Comparison of ENCODE assay signal across 8 cellular contexts in genomic region chr10:89644691-89644966, GRCh38. TPM values are rescaled to one million over a fixed set of nuclear protein-coding genes. Genes with fewer than 3 reads are reported as not detected.
DNase-seq lines count a peak whose midpoint lies in the region; ATAC-seq and TF ChIP-seq lines count a peak whose summit lies in the region.

No MANE protein-coding gene starts in this region.

- H3K27ac Mint-ChIP-seq in Calu3 (ENCODE audit: unreplicated experiment): no peak overlapping the region

- H3K9me3 ChIP-seq in mesodermal cell (ENCODE audit: control insufficient read depth, low read length): peaks cover 5% of the 10 kb centered on the region
- H3K9me3 ChIP-seq in uterus: no peaks in the 10 kb centered on the region

- no peaks in the 10 kb centered on the region for H3K27me3 ChIP-seq in uterus

- DNase-seq in Caki2 (ENCODE audit: low read depth) (peak; percentile 72), caudate nucleus (lab: John Stamatoyannopoulos, UW) (peak in 16 of 61 donors; percentile 30 to 79 (median 56)), uterus (no peak), cerebellum (ENCODE audit: low spot score) (no peak), Calu3 (no peak)

- peak overlapping the region; percentile 68 for H3K27ac ChIP-seq in caudate nucleus (ENCODE audit: low read depth, low read length)
- peak overlapping the region; percentile 82 for H3K27ac ChIP-seq in mesodermal cell (ENCODE audit: low read depth, low read length, severe bottlenecking)
- peak overlapping the region; percentile 79 to 89 for H3K27ac ChIP-seq in uterus

- no peak overlapping the region for H3K4me3 Mint-ChIP-seq in Calu3 (ENCODE audit: low read depth, unreplicated experiment)

- intact Hi-C loops in uterus (cut with DNase I; ENCODE audit: low total_unique reads) (no loop called here), Calu3 (cut with micrococcal nuclease; ENCODE audit: unreplicated experiment) (loop anchor here (2.0 to 5.0 kb wide), 2 partner anchors 56 to 217 kb away; partner anchors contain the start of gene KIF20B)

- H3K36me3 ChIP-seq in mesodermal cell (ENCODE audit: control insufficient read depth, insufficient read depth, low read length): no peaks in the 10 kb centered on the region
- H3K36me3 ChIP-seq in uterus: no peaks in the 10 kb centered on the region

- in situ Hi-C loops in Caki2 (cut with HindIII; ENCODE audit: low pct_unique_long_range_greater_than_20kb, low sequenced_read_pairs): no loop called here

- H3K4me1 Mint-ChIP-seq in Calu3 (ENCODE audit: low read depth, unreplicated experiment): peaks cover 19% of the 10 kb centered on the region

- TF ChIP-seq CTCF in uterus (IDR thresholded peaks at IDR 0.05) (no peak), Calu3 (IDR thresholded peaks at IDR 0.05; ENCODE audit: unreplicated experiment) (no peak)

- H3K4me1 ChIP-seq in mesodermal cell (ENCODE audit: control insufficient read depth, insufficient read depth, low read length, poor library complexity, severe bottlenecking) (peaks cover 3% of the 10 kb centered on the region), uterus (peaks cover 0 to 6% of the 10 kb centered on the region in 2 donors)

- 0% methylated on average over 30 to 35 of the region's 35 CpGs for WGBS in mesodermal cell (ENCODE audit: insufficient coverage in 2 of 2), 2 experiments

- no peak for TF ChIP-seq POLR2A in uterus (IDR thresholded peaks at IDR 0.05)

- no peaks in the 10 kb centered on the region for H3K36me3 Mint-ChIP-seq in Calu3 (ENCODE audit: insufficient read depth, unreplicated experiment)

- CTCF ChIA-PET in Calu3 (lab: Charles Lee): interaction anchor here (1.8 kb wide), 1 partner anchor 57 kb away, joined by 6 read pairs; the partner anchor contains the start of gene KIF20B

- H3K9me3 Mint-ChIP-seq in Calu3 (ENCODE audit: low read depth, unreplicated experiment): peaks cover 2% of the 10 kb centered on the region

- ATAC-seq in GM21367 (IDR thresholded peaks at IDR 0.05; ENCODE audit: unreplicated experiment): peak; percentile 20
- ATAC-seq in HG03571 (IDR thresholded peaks at IDR 0.05; ENCODE audit: unreplicated experiment): peak; percentile 29

- no TSS peak for BruUV-seq in Calu3 (replicated peaks; lab: Mats Ljungman, UMichigan)

- H3K4me3 ChIP-seq in mesodermal cell (ENCODE audit: extremely low read depth, insufficient read depth, low read length, poor library complexity, severe bottlenecking): peak overlapping the region; percentile 82
- H3K4me3 ChIP-seq in uterus: peak overlapping the region; percentile 43 to 89

- no peaks in the 10 kb centered on the region for H3K27me3 Mint-ChIP-seq in Calu3 (ENCODE audit: unreplicated experiment)

RNA-seq across cellular contexts. Expression of gene PANK1, which starts 0.4 kb away (rescaled TPM):
- 2.8 and 4.5 TPM in 2 replicates for total RNA-seq in Caki2 (2014; rRNA removed; shearing (Covaris generic); ENCODE audit: low replicate concordance)
- 11.2 TPM for polyA plus RNA-seq in mesodermal cell (2013, experiment 1 of 2)
- polyA plus RNA-seq in mesodermal cell (2013, experiment 2 of 2): 13.9 TPM
- 10 to 100 TPM in 1 of 4 donors, 1 to 10 TPM in 2, under 1 TPM in 1; under 0.01 to 25.9 (median 2.6) TPM for total RNA-seq in uterus
- 29.7 TPM for total RNA-seq in cerebellum
- total RNA-seq in Calu3 (2022): 5.8 and 8.6 TPM in 2 replicates

RNA-seq across cellular contexts. Expression of gene KIF20B, which starts 56.8 kb away (rescaled TPM):
- 9.3 and 11.8 TPM in 2 replicates for total RNA-seq in Caki2 (2014; rRNA removed; shearing (Covaris generic); ENCODE audit: low replicate concordance)
- polyA plus RNA-seq in mesodermal cell (2013, experiment 1 of 2): 19.3 TPM
- polyA plus RNA-seq in mesodermal cell (2013, experiment 2 of 2): 32.2 TPM
- total RNA-seq in uterus: 10 to 100 TPM in 2 of 4 donors, 1 to 10 TPM in 1, under 1 TPM in 1; 0.77 to 19.4 (median 6.3) TPM
- 10.7 TPM for total RNA-seq in cerebellum
- total RNA-seq in Calu3 (2022): 38.4 and 39.9 TPM in 2 replicates
